ENCODE assay signal across 21 cellular contexts in the genomic region with DNA sequence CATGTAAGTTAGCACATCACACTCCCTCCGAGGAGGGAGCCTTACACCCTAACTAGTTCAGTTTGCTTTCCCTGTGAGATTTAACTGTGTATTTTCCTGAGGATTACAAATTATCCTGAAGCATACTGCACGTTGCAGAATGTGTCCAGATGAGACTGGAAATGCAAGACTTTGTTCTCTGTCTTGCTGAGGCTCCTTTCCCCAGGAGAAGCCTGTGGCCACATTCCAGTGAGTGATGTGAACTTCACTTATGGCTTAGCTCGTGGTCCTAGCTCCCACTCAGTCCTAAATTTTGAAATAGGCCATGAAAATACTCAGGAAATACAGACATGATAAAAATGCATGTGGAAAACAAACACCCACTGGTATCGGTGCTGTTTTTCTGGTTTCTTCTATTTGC. TPM values are rescaled to one million over a fixed set of nuclear protein-coding genes. Genes with fewer than 3 reads are reported as not detected.
DNase-seq lines count a peak whose midpoint lies in the region; ATAC-seq and TF ChIP-seq lines count a peak whose summit lies in the region.
"Had no signal": no experiment of that assay in that cellular context is flagged by ENCODE, and none has a peak within 500 bp of the region (broad histone marks: within the 10 kb centered on the region; RNA-seq: fewer than 3 reads in every experiment).

No MANE protein-coding gene starts in this region.

- H3K27ac ChIP-seq in SK-N-MC (peak overlapping the region; percentile 63), coronary artery (peak overlapping the region in 1 of 2 donors; percentile 77), muscle layer of colon (ENCODE audit: low read depth, low read length) (peak overlapping the region; percentile 73), smooth muscle cell (ENCODE audit: low read depth) (peak overlapping the region; percentile 93)
- H3K27ac ChIP-seq: epithelial cell of prostate, VCaP had no signal

- H3K36me3 ChIP-seq in SK-N-MC (ENCODE audit: insufficient read depth, low read length): no peaks in the 10 kb centered on the region; the same call in 1 of the 2 replicates
- H3K36me3 ChIP-seq in muscle layer of colon (ENCODE audit: insufficient read depth, low read length): peaks cover 17% of the 10 kb centered on the region
- H3K36me3 ChIP-seq in smooth muscle cell (ENCODE audit: low read depth): no peaks in the 10 kb centered on the region

- no peaks in the 10 kb centered on the region for H3K9me3 Mint-ChIP-seq in stimulated activated naive CD8-positive, alpha-beta T cell treated with anti-CD3 and anti-CD28 coated beads, Interleukin-15, amount 100 ng/mL, for 72 hours

- H3K27me3 ChIP-seq in muscle layer of colon (ENCODE audit: control insufficient read depth in 1 of 2, insufficient read depth in 2 of 2, low read length in 2 of 2) (no peaks in the 10 kb centered on the region), smooth muscle cell (ENCODE audit: low read depth) (no peaks in the 10 kb centered on the region)

- H3K79me2 ChIP-seq in smooth muscle cell (ENCODE audit: low read depth): peaks cover 63% of the 10 kb centered on the region

- no peaks in the 10 kb centered on the region for H3K4me1 Mint-ChIP-seq in stimulated activated naive CD8-positive, alpha-beta T cell treated with anti-CD3 and anti-CD28 coated beads, Interleukin-15, amount 100 ng/mL, for 72 hours
- H3K4me1 Mint-ChIP-seq: CD4-positive, alpha-beta memory T cell; naive thymus-derived CD8-positive, alpha-beta T cell had no signal

- H4K20me1 ChIP-seq in smooth muscle cell (ENCODE audit: low read depth): peaks cover 73% of the 10 kb centered on the region

- H3K4me3 ChIP-seq in SK-N-MC (peak overlapping the region; percentile 35; the same call in 1 of the 2 replicates), coronary artery (peak overlapping the region; percentile 39), muscle layer of colon (ENCODE audit: low read depth in 1 of 2, low read length in 2 of 2) (no peak overlapping the region), smooth muscle cell (no peak overlapping the region)

- H3F3A ChIP-seq in smooth muscle cell (ENCODE audit: low read depth): peaks cover 49% of the 10 kb centered on the region

- H3K9ac ChIP-seq in SK-N-MC (ENCODE audit: insufficient read length): no peak overlapping the region
- no peak overlapping the region for H3K9ac ChIP-seq in muscle layer of colon (ENCODE audit: low read length)
- H3K9ac ChIP-seq in smooth muscle cell (ENCODE audit: low read depth): peak overlapping the region; percentile 24

- no peak overlapping the region for H3K27ac Mint-ChIP-seq in stimulated activated naive CD8-positive, alpha-beta T cell treated with anti-CD3 and anti-CD28 coated beads, Interleukin-15, amount 100 ng/mL, for 72 hours
- H3K27ac Mint-ChIP-seq: CD4-positive, alpha-beta memory T cell; naive thymus-derived CD8-positive, alpha-beta T cell had no signal

- H3K9me3 ChIP-seq in SK-N-MC (ENCODE audit: low read depth, low read length): no peaks in the 10 kb centered on the region
- H3K9me3 ChIP-seq in muscle layer of colon (ENCODE audit: low read length): no peaks in the 10 kb centered on the region
- H3K9me3 ChIP-seq in smooth muscle cell (replicated peaks; ENCODE audit: low read depth): no peaks in the 10 kb centered on the region

- no peak for TF ChIP-seq CTCF in coronary artery (IDR thresholded peaks at IDR 0.05)
- TF ChIP-seq CTCF in smooth muscle cell (IDR thresholded peaks at IDR 0.05; ENCODE audit: borderline replicate concordance, insufficient read depth, poor library complexity, severe bottlenecking): no peak

- H3K4me3 Mint-ChIP-seq in stimulated activated naive CD8-positive, alpha-beta T cell treated with anti-CD3 and anti-CD28 coated beads, Interleukin-15, amount 100 ng/mL, for 72 hours: no peak overlapping the region
- H3K4me3 Mint-ChIP-seq: CD4-positive, alpha-beta memory T cell; naive thymus-derived CD8-positive, alpha-beta T cell had no signal

- H3K4me1 ChIP-seq in muscle layer of colon (ENCODE audit: insufficient read depth, low read length) (peaks cover 90% of the 10 kb centered on the region), smooth muscle cell (ENCODE audit: low read depth) (peaks cover 41% of the 10 kb centered on the region)

- H3K27me3 Mint-ChIP-seq in stimulated activated naive CD8-positive, alpha-beta T cell treated with anti-CD3 and anti-CD28 coated beads, Interleukin-15, amount 100 ng/mL, for 72 hours: no peaks in the 10 kb centered on the region
- H3K27me3 Mint-ChIP-seq: CD4-positive, alpha-beta memory T cell had no signal

- no peak overlapping the region for H2AFZ ChIP-seq in smooth muscle cell (ENCODE audit: low read depth)

- WGBS in smooth muscle cell (ENCODE audit: low lambda C conversion rate): 7% methylated on average over 4 of the region's 4 CpGs

- H3K4me2 ChIP-seq in smooth muscle cell: peak overlapping the region; percentile 52

- DNase-seq in SK-N-MC (ENCODE audit: low read depth, low spot score): no peak
- no peak for DNase-seq in coronary artery (ENCODE audit: low spot score)
- DNase-seq in smooth muscle cell (lab: John Stamatoyannopoulos, UW; ENCODE audit: unreplicated experiment): no peak
- no peak for DNase-seq in NCI-H1092 (lab: John Stamatoyannopoulos, UW)
- no peak for DNase-seq in stimulated activated naive CD8-positive, alpha-beta T cell treated with anti-CD3 and anti-CD28 coated beads, Interleukin-15, amount 100 ng/mL, for 72 hours
- no peak for DNase-seq in DMS 273 treated with DMSO at 0.1 percent for 48 hours (lab: John Stamatoyannopoulos, UW)
- DNase-seq in kidney glomerular epithelial cell (lab: John Stamatoyannopoulos, UW): no peak
- DNase-seq: activated naive CD4-positive, alpha-beta T cell; CD4-positive, alpha-beta memory T cell; dermis blood vessel endothelial cell; DMS53; glutamatergic neuron; naive thymus-derived CD8-positive, alpha-beta T cell; NCI-H1436 treated with DMSO at 0.1 percent for 48 hours; NCI-H2171; NCI-H526 treated with DMSO at 0.1 percent for 48 hours had no signal

- no peak for ATAC-seq in stimulated activated naive CD8-positive, alpha-beta T cell treated with anti-CD3 and anti-CD28 coated beads, Interleukin-15, amount 100 ng/mL, for 72 hours
- ATAC-seq: HepG2; naive thymus-derived CD8-positive, alpha-beta T cell had no signal

RNA-seq across cellular contexts. Expression of a gene that starts 23.7 kb away (rescaled TPM):
- total RNA-seq in smooth muscle cell: 99.5 and 125 TPM in 2 replicates
- 118 and 128 TPM in 2 replicates for polyA plus RNA-seq in smooth muscle cell
- total RNA-seq: CD4-positive, alpha-beta memory T cell; HepG2; naive thymus-derived CD8-positive, alpha-beta T cell; T-helper 1 cell treated with Interleukin-12 subunit alpha and Interleukin-12 subunit beta and Interleukin-4 antibody, amounts not matched to agents 30 ng/mL and 1 ng/mL, for 36 hours had no signal
- polyA plus RNA-seq: CD4-positive, alpha-beta memory T cell; HepG2; naive thymus-derived CD8-positive, alpha-beta T cell had no signal

Comparison
In these comparisons a context has a peak if more than half of its experiments do, and no peak if none do; other contexts are left out.
1. H3K4me3 ChIP-seq: peak in SK-N-MC (single experiment) and coronary artery (single experiment); none in muscle layer of colon (0 of 2) and smooth muscle cell (single experiment).